Comparison of ENCODE assay signal across 14 cellular contexts in the genomic region with DNA sequence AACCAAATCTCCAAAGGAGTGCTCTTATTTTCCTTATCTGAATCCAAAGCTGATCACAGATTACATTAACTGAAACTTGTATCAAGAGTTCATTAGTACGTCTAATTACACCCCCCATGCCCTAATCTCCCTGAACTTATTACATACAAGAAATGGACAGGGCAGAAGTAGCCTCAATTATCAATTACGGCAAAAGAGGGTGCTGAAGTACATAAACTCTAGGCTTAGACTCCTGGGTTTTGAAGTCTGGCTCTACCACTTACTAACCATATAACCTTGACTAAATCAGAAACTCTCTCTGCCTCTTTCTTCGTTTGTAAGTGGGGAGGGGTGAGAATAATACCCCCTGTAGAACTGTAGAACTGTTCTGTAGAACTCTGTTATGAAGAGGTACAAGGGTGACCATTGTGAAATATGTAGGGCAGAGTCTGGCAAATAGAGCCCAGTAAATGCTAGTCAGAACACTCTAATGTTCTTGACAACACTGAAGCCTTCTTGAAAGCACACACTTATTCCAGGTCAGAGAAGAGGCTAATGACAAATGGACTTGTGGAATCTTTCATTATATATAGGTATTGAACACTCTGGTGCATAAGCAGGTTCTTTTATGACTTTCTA. TPM values are rescaled to one million over a fixed set of nuclear protein-coding genes. Genes with fewer than 3 reads are reported as not detected.
DNase-seq lines count a peak whose midpoint lies in the region; ATAC-seq and TF ChIP-seq lines count a peak whose summit lies in the region.
"Had no signal": no experiment of that assay in that cellular context is flagged by ENCODE, and none has a peak within 500 bp of the region (broad histone marks: within the 10 kb centered on the region; RNA-seq: fewer than 3 reads in every experiment).

No MANE protein-coding gene starts in this region.

- no peaks in the 10 kb centered on the region for H4K20me1 ChIP-seq in PC-9 (ENCODE audit: insufficient read depth)

- no peaks in the 10 kb centered on the region for H3K79me2 ChIP-seq in PC-9 (ENCODE audit: low read depth)

- H3K27me3 ChIP-seq in PC-9 (ENCODE audit: insufficient read depth, low read depth): no peaks in the 10 kb centered on the region

- H2AFZ ChIP-seq in PC-9: no peak overlapping the region

- intact Hi-C loops in PC-9 (cut with micrococcal nuclease; ENCODE audit: unreplicated experiment): loop anchor here (1.0 to 10.0 kb wide), 7 partner anchors 61 to 1423 kb away; a partner anchor contains a TSS
- intact Hi-C loops in posterior vena cava (cut with DNase I): no loop called here

- no peaks in the 10 kb centered on the region for H3K9me2 ChIP-seq in PC-9 (ENCODE audit: insufficient read depth)

- no peaks in the 10 kb centered on the region for H3F3A ChIP-seq in PC-9 (ENCODE audit: insufficient read depth, low read depth)

- TF ChIP-seq CTCF in PC-9 (conservative IDR thresholded peaks at IDR 0.05): peak; percentile 82

- H3K27ac ChIP-seq in PC-9: no peak overlapping the region
- H3K27ac ChIP-seq: epithelial cell of prostate had no signal

- DNase-seq in A172 (ENCODE audit: low spot score) (peak; percentile 39), PC-9 (peak; percentile 49 to 61), NCI-H1092 (lab: John Stamatoyannopoulos, UW) (no peak), posterior vena cava (ENCODE audit: low spot score) (no peak), EL (no peak), erythroblast (lab: John Stamatoyannopoulos, UW) (no peak)
- DNase-seq: NCI-H526 treated with DMSO at 0.1 percent for 48 hours had no signal

- H3K4me1 ChIP-seq in PC-9 (replicated peaks; ENCODE audit: insufficient read depth): no peaks in the 10 kb centered on the region

- CTCF ChIA-PET in PC-9 (lab: Charles Lee): no interaction called here

- H3K36me3 ChIP-seq in PC-9 (ENCODE audit: low read depth): no peaks in the 10 kb centered on the region

- ATAC-seq in GM18858 (IDR thresholded peaks at IDR 0.05; ENCODE audit: unreplicated experiment) (peak; percentile 70), HG02885 (IDR thresholded peaks at IDR 0.05; ENCODE audit: poor library complexity, unreplicated experiment) (peak; percentile 87)
- ATAC-seq: sciatic nerve; stimulated activated memory B cell treated with anti-CD40 and anti-IgM and Interleukin-4, amounts not matched to agents 10 μg/mL and 1 μg/mL and 100 μg/mL, for 72 hours had no signal

- no peak for TF ChIP-seq POLR2A in erythroblast (IDR thresholded peaks at IDR 0.05; ENCODE audit: low read length)

- POLR2A ChIA-PET in PC-9 (lab: Charles Lee; ENCODE audit: unreplicated experiment): no interaction called here

- no TSS peak for BruUV-seq in PC-9 (replicated peaks; lab: Mats Ljungman, UMichigan)

- H3K4me2 ChIP-seq in PC-9: no peak overlapping the region

- peaks cover 4% of the 10 kb centered on the region; the same call in 1 of the 2 replicates for H3K9me3 ChIP-seq in PC-9 (ENCODE audit: insufficient read depth, low read depth)

- H3K4me3 ChIP-seq in PC-9: no peak overlapping the region

RNA-seq across cellular contexts. Expression of a gene that starts 19.6 kb away (rescaled TPM):
- total RNA-seq in A172 (2014; rRNA removed; shearing (Covaris generic)): not detected in 2 replicates
- total RNA-seq in PC-9 (2021): not detected in 2 replicates
- total RNA-seq in posterior vena cava: not detected
- total RNA-seq: activated naive CD4-positive, alpha-beta T cell treated with anti-CD3 and anti-CD28 coated beads, Interleukin-2, amount 50 U/mL, for 72 hours; mesenteric fat pad; sciatic nerve had no signal

RNA-seq across cellular contexts. Expression of a gene that starts 51.8 kb away (rescaled TPM):
- not detected in 2 replicates for total RNA-seq in A172 (2014; rRNA removed; shearing (Covaris generic))
- total RNA-seq in PC-9 (2021) (not detected in 2 replicates), posterior vena cava (not detected)
- total RNA-seq: activated naive CD4-positive, alpha-beta T cell treated with anti-CD3 and anti-CD28 coated beads, Interleukin-2, amount 50 U/mL, for 72 hours; mesenteric fat pad; sciatic nerve had no signal

RNA-seq across cellular contexts. Expression of a gene that starts 56.4 kb away (rescaled TPM):
- total RNA-seq in A172 (2014; rRNA removed; shearing (Covaris generic)): not detected in 2 replicates
- total RNA-seq in PC-9 (2021) (not detected in 2 replicates), posterior vena cava (not detected)
- total RNA-seq: activated naive CD4-positive, alpha-beta T cell treated with anti-CD3 and anti-CD28 coated beads, Interleukin-2, amount 50 U/mL, for 72 hours; mesenteric fat pad; sciatic nerve had no signal

Comparison
In these comparisons a context has a peak if more than half of its experiments do, and no peak if none do; other contexts are left out.
1. DNase-seq: peak in A172 (single experiment) and PC-9 (2 of 2); none in NCI-H1092 (single experiment), posterior vena cava (single experiment), EL (single experiment) and erythroblast (0 of 2).